In the genomic region with DNA sequence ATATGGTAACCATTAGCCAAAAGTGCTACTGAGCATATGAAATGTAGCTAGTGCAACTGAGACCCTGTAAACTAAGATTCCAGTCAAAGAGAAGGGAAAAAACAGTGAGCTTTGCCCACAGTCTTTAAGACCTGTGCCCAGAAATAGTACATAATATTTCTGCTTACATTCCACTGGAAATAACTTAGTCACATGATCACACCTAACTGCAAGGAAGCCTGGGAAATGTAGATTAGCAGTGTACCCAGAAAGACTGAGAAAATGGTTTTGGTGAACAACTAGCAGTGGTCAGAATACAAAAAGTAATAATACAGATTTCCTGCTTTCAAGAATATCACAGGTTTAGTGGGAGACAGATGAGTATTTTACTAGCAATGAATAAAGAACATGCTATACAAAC, we compare ENCODE assay signal across 1 cellular context.
TF ChIP-seq lines count a peak whose summit lies in the region.

No MANE protein-coding gene starts in this region.

TF ChIP-seq in K562, 482 proteins besides CTCF, POLR2A, EP300 and RAD21 (continued from another document):
- TF ChIP-seq, protein P1, sequence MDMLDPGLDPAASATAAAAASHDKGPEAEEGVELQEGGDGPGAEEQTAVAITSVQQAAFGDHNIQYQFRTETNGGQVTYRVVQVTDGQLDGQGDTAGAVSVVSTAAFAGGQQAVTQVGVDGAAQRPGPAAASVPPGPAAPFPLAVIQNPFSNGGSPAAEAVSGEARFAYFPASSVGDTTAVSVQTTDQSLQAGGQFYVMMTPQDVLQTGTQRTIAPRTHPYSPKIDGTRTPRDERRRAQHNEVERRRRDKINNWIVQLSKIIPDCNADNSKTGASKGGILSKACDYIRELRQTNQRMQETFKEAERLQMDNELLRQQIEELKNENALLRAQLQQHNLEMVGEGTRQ (CRISPR knock-in tag; IDR thresholded peaks at IDR 0.05), result peak; percentile 6; the same call in 1 of the 2 replicates
- TF ChIP-seq RFX7 (CRISPR knock-in tag; IDR thresholded peaks at IDR 0.05) (no peak), KDM2B (CRISPR knock-in tag; IDR thresholded peaks at IDR 0.05) (no peak), PHB2 (IDR thresholded peaks at IDR 0.05; ENCODE audit: low read depth) (no peak), CAMTA2 (CRISPR knock-in tag; conservative IDR thresholded peaks at IDR 0.05) (no peak), MEF2A (IDR thresholded peaks at IDR 0.05; ENCODE audit: control insufficient read depth, low read depth, low read length) (no peak), ILF3 (IDR thresholded peaks at IDR 0.05; ENCODE audit: borderline replicate concordance) (no peak), GTF2F1 (IDR thresholded peaks at IDR 0.05; ENCODE audit: low read depth, low read length) (no peak), MCM7 (IDR thresholded peaks at IDR 0.05) (no peak), SP2 (IDR thresholded peaks at IDR 0.05; ENCODE audit: extremely low read depth, low read depth, low read length, poor library complexity, severe bottlenecking) (no peak), EWSR1 (IDR thresholded peaks at IDR 0.05; ENCODE audit: borderline replicate concordance, low read depth, partially characterized antibody) (no peak)
- TF ChIP-seq, protein P2, sequence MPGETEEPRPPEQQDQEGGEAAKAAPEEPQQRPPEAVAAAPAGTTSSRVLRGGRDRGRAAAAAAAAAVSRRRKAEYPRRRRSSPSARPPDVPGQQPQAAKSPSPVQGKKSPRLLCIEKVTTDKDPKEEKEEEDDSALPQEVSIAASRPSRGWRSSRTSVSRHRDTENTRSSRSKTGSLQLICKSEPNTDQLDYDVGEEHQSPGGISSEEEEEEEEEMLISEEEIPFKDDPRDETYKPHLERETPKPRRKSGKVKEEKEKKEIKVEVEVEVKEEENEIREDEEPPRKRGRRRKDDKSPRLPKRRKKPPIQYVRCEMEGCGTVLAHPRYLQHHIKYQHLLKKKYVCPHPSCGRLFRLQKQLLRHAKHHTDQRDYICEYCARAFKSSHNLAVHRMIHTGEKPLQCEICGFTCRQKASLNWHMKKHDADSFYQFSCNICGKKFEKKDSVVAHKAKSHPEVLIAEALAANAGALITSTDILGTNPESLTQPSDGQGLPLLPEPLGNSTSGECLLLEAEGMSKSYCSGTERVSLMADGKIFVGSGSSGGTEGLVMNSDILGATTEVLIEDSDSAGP (CRISPR knock-in tag; IDR thresholded peaks at IDR 0.05), result no peak
- TF ChIP-seq, protein P3, sequence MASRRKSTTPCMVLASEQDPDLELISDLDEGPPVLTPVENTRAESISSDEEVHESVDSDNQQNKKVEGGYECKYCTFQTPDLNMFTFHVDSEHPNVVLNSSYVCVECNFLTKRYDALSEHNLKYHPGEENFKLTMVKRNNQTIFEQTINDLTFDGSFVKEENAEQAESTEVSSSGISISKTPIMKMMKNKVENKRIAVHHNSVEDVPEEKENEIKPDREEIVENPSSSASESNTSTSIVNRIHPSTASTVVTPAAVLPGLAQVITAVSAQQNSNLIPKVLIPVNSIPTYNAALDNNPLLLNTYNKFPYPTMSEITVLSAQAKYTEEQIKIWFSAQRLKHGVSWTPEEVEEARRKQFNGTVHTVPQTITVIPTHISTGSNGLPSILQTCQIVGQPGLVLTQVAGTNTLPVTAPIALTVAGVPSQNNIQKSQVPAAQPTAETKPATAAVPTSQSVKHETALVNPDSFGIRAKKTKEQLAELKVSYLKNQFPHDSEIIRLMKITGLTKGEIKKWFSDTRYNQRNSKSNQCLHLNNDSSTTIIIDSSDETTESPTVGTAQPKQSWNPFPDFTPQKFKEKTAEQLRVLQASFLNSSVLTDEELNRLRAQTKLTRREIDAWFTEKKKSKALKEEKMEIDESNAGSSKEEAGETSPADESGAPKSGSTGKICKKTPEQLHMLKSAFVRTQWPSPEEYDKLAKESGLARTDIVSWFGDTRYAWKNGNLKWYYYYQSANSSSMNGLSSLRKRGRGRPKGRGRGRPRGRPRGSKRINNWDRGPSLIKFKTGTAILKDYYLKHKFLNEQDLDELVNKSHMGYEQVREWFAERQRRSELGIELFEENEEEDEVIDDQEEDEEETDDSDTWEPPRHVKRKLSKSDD (conservative IDR thresholded peaks at IDR 0.05; ENCODE audit: low read length), result no peak
- TF ChIP-seq, protein P4, sequence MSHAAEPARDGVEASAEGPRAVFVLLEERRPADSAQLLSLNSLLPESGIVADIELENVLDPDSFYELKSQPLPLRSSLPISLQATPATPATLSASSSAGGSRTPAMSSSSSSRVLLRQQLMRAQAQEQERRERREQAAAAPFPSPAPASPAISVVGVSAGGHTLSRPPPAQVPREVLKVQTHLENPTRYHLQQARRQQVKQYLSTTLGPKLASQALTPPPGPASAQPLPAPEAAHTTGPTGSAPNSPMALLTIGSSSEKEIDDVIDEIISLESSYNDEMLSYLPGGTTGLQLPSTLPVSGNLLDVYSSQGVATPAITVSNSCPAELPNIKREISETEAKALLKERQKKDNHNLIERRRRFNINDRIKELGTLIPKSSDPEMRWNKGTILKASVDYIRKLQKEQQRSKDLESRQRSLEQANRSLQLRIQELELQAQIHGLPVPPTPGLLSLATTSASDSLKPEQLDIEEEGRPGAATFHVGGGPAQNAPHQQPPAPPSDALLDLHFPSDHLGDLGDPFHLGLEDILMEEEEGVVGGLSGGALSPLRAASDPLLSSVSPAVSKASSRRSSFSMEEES (CRISPR knock-in tag; IDR thresholded peaks at IDR 0.05), result peak; percentile 85
- TF ChIP-seq, protein P5, sequence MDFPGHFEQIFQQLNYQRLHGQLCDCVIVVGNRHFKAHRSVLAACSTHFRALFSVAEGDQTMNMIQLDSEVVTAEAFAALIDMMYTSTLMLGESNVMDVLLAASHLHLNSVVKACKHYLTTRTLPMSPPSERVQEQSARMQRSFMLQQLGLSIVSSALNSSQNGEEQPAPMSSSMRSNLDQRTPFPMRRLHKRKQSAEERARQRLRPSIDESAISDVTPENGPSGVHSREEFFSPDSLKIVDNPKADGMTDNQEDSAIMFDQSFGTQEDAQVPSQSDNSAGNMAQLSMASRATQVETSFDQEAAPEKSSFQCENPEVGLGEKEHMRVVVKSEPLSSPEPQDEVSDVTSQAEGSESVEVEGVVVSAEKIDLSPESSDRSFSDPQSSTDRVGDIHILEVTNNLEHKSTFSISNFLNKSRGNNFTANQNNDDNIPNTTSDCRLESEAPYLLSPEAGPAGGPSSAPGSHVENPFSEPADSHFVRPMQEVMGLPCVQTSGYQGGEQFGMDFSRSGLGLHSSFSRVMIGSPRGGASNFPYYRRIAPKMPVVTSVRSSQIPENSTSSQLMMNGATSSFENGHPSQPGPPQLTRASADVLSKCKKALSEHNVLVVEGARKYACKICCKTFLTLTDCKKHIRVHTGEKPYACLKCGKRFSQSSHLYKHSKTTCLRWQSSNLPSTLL (IDR thresholded peaks at IDR 0.05), result no peak
TF ChIP-seq in K562: peak in this region for 3.
